ENCODE assay signal across 10 cellular contexts in the genomic region with DNA sequence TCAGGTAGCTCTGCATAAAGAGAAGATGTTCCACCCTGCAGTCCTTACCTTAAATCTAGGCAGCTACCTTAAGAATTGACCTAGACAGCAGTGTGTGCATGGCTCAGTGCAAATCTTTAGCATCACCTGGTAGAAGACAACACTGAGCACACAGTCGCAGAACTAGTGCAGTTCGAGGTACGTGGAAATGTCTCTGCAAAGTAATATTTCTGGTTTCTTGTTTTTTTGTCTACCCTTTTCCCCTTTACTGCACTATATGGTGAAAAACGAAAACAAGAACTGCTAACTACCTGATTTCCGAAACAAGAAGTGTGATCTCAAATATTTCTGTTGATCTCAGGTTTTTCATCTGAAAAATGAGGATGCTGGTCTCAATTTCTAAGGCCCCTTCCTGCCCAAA.
A peak's percentile ranks its signal among the peaks of the same experiment; 100 is the strongest.
DNase-seq lines count a peak whose midpoint lies in the region; FAIRE-seq and TF ChIP-seq lines count a peak whose summit lies in the region.
"Had no signal": no experiment of that assay in that cellular context is flagged by ENCODE, and none has a peak within 500 bp of the region (broad histone marks: within the 10 kb centered on the region; RNA-seq: fewer than 3 reads in every experiment).

No MANE protein-coding gene starts in this region.

- H3K4me3 Mint-ChIP-seq in MCF 10A (ENCODE audit: unreplicated experiment) = no peak overlapping the region

- H3K9me3 ChIP-seq in uterus = no peaks in the 10 kb centered on the region

- TF ChIP-seq POLR2A in GM12891 (IDR thresholded peaks at IDR 0.05; ENCODE audit: low read depth, low read length) (peak; percentile 62), uterus (IDR thresholded peaks at IDR 0.05) (no peak)

- peak overlapping the region; percentile 48 for H3K27ac ChIP-seq in HL-60 (replicated peaks)
- H3K27ac ChIP-seq in skin epidermis = peak overlapping the region in 17 of 21 experiments; percentile 16 to 86 (median 69)
- no peak overlapping the region for H3K27ac ChIP-seq in uterus

- DNase-seq in GM12891 (ENCODE audit: insufficient read length, low spot score) (no peak), HL-60 (ENCODE audit: low read depth in 1 of 2, low spot score in 1 of 2) (no peak), MCF 10A (ENCODE audit: unreplicated experiment) (no peak), uterus (no peak), medulla oblongata (ENCODE audit: extremely low spot score) (no peak), NCI-H2227 treated with DMSO at 0.1 percent for 48 hours (lab: John Stamatoyannopoulos, UW) (no peak)
- no peak for DNase-seq in activated CD8-positive, alpha-beta memory T cell treated with anti-CD3 and anti-CD28 coated beads for 24 hours
- DNase-seq: activated effector memory CD4-positive, alpha-beta T cell treated with Interleukin-2 at 50 U/mL for 16 hours; kidney had no signal

- POLR2A ChIA-PET in MCF 10A (lab: Yijun Ruan, JAX) = interaction anchor here (1.1 to 1.7 kb wide), 3 partner anchors 33 to 83 kb away, joined by 4 to 7 read pairs (median 4); partner anchors contain the start of gene ETV6

- H3K27me3 ChIP-seq in HL-60 (ENCODE audit: insufficient read depth, poor library complexity, severe bottlenecking) (no peaks in the 10 kb centered on the region), uterus (no peaks in the 10 kb centered on the region)

- intact Hi-C loops in MCF 10A (cut with micrococcal nuclease) = no loop called here
- intact Hi-C loops in uterus (cut with DNase I; ENCODE audit: low total_unique reads) = no loop called here

- H3K27ac Mint-ChIP-seq in MCF 10A (ENCODE audit: low read depth, unreplicated experiment) = peak overlapping the region; percentile 95

- H3K36me3 Mint-ChIP-seq in MCF 10A (ENCODE audit: insufficient read depth, unreplicated experiment) = no peaks in the 10 kb centered on the region

- peaks cover 18% of the 10 kb centered on the region for H3K4me1 Mint-ChIP-seq in MCF 10A (ENCODE audit: insufficient read depth, unreplicated experiment)

- no peaks in the 10 kb centered on the region for H3K4me1 ChIP-seq in uterus

- CTCF ChIA-PET in MCF 10A (lab: Yijun Ruan, JAX) = interaction anchor here (0.7 to 1.6 kb wide), 3 partner anchors 9 to 187 kb away, joined by 3 to 7 read pairs (median 3); no protein-coding TSS in a partner anchor

- no TSS peak for BruUV-seq in MCF 10A (replicated peaks; lab: Mats Ljungman, UMichigan)

- H3K4me3 ChIP-seq in HL-60 (replicated peaks; ENCODE audit: insufficient read depth, low read length) = no peak overlapping the region
- H3K4me3 ChIP-seq in skin epidermis = no peak overlapping the region
- H3K4me3 ChIP-seq in uterus = no peak overlapping the region

- no peaks in the 10 kb centered on the region for H3K9me3 Mint-ChIP-seq in MCF 10A (ENCODE audit: unreplicated experiment)

- peak; percentile 89 for FAIRE-seq in GM12891 (lab: Jason Lieb, UNC)
- FAIRE-seq: kidney had no signal

- TF ChIP-seq CTCF in HL-60 (IDR thresholded peaks at IDR 0.05; ENCODE audit: insufficient read depth, low read length) (no peak), MCF 10A (IDR thresholded peaks at IDR 0.05; ENCODE audit: unreplicated experiment) (no peak), uterus (IDR thresholded peaks at IDR 0.05) (no peak)

- no peaks in the 10 kb centered on the region for H3K36me3 ChIP-seq in uterus

- H3K27me3 Mint-ChIP-seq in MCF 10A (ENCODE audit: insufficient read depth, unreplicated experiment) = no peaks in the 10 kb centered on the region

TF ChIP-seq in GM12891, 5 proteins besides CTCF, POLR2A, EP300 and RAD21:
- TF ChIP-seq PAX5 (IDR thresholded peaks at IDR 0.05; ENCODE audit: insufficient read depth, low read length, severe bottlenecking) = no peak
- peak; percentile 84; the same call in 1 of the 2 replicates for TF ChIP-seq POLR2AphosphoS5 (IDR thresholded peaks at IDR 0.05; ENCODE audit: low read depth, low read length)
- 0 out of 2 replicates have a peak, but pooled peaks have one; percentile 31 for TF ChIP-seq POU2F2 (IDR thresholded peaks at IDR 0.05; ENCODE audit: low read depth, low read length)
- peak; percentile 77 for TF ChIP-seq SPI1 (IDR thresholded peaks at IDR 0.05; ENCODE audit: low read depth, low read length)
- peak; percentile 42; the same call in 1 of the 2 replicates for TF ChIP-seq TAF1 (IDR thresholded peaks at IDR 0.05; ENCODE audit: low read depth, low read length)

Comparison
In these comparisons a context has a peak if more than half of its experiments do, and no peak if none do; other contexts are left out.
1. H3K27ac ChIP-seq: peak in HL-60 (single experiment) and skin epidermis (17 of 21); none in uterus (0 of 2).